4 cellular contexts compared by ENCODE assay signal in the genomic region with DNA sequence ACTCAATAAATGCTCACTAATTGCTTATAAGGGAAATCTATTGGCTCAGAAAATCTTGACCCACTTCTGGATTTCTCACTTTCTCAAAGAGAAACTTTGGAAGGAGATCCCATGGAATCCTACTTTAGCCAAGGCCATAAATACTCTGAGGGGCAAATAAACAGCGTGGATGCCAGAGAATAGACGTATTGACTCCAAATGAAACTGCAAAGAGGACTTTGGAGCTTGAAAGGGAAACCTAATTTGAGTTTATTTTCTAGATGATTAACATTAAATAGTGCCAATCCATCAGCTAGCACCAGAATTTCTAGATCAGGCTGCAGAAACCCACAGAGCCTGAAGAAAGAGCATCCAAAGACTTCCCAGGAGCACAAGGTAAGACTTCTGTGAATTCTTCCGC. TPM values are rescaled to one million over a fixed set of nuclear protein-coding genes. Genes with fewer than 3 reads are reported as not detected.
"Had no signal": no experiment of that assay in that cellular context is flagged by ENCODE, and none has a peak within 500 bp of the region (broad histone marks: within the 10 kb centered on the region; RNA-seq: fewer than 3 reads in every experiment).

Gene MS4A18, plus strand, starts transcription at position 301 of the 400 bp plus-strand sequence.

- ATAC-seq: GM12878 had no signal

- DNase-seq: GDM1, GF-D8 had no signal

- H3K4me3 ChIP-seq: GM12878 had no signal

RNA-seq across cellular contexts. Expression of gene MS4A18, which starts in this region (rescaled TPM):
- total RNA-seq: G401, GM12878 had no signal
- polyA plus RNA-seq: GM12878 had no signal
